In genomic region chr1:92907949-92908684, GRCh38 we compare ENCODE assay signal across 16 cellular contexts. TPM values are rescaled to one million over a fixed set of nuclear protein-coding genes. Genes with fewer than 3 reads are reported as not detected.
DNase-seq lines count a peak whose midpoint lies in the region; ATAC-seq, FAIRE-seq and TF ChIP-seq lines count a peak whose summit lies in the region.
"Had no signal": no experiment of that assay in that cellular context is flagged by ENCODE, and none has a peak within 500 bp of the region (broad histone marks: within the 10 kb centered on the region; RNA-seq: fewer than 3 reads in every experiment).

No MANE protein-coding gene starts in this region.

- no peak overlapping the region for H3K27ac Mint-ChIP-seq in astrocyte (ENCODE audit: unreplicated experiment)
- H3K27ac Mint-ChIP-seq: activated CD8-positive, alpha-beta T cell treated with anti-CD3 and anti-CD28 coated beads, Interleukin-2, amount 10 ng/mL, durations not matched to agents 7 days and 5 days; nephron had no signal

- H3K36me3 Mint-ChIP-seq in astrocyte (ENCODE audit: low read depth, unreplicated experiment), result no peaks in the 10 kb centered on the region

- no peaks in the 10 kb centered on the region for H3K79me2 ChIP-seq in astrocyte (ENCODE audit: insufficient read depth, low read length)

- DNase-seq in ELR (ENCODE audit: low read depth) (peak; percentile 65), LoVo (ENCODE audit: low spot score) (peak; percentile 19), astrocyte (ENCODE audit: low read depth) (peak; percentile 36), omental fat pad (ENCODE audit: low spot score) (no peak), NCI-H2107 (lab: John Stamatoyannopoulos, UW) (no peak)
- no peak for DNase-seq in stimulated activated CD4-positive, alpha-beta T cell treated with anti-CD3 and anti-CD28 coated beads, Interleukin-12 subunit alpha, Interleukin-12 subunit beta, amount 100 ng/mL, for 4 hours
- DNase-seq: activated CD8-positive, alpha-beta T cell treated with anti-CD3 and anti-CD28 coated beads, Interleukin-2, amount 10 ng/mL, durations not matched to agents 7 days and 5 days; activated naive CD4-positive, alpha-beta T cell treated with anti-CD3 and anti-CD28 coated beads, Interleukin-2, amount 50 U/mL, for 16 hours; dermis blood vessel endothelial cell; PC-9; sigmoid colon; T1000 had no signal

- ATAC-seq in omental fat pad (ENCODE audit: low FRiP score), result peak; percentile 59
- ATAC-seq in HG03432 (IDR thresholded peaks at IDR 0.05; ENCODE audit: unreplicated experiment), result no peak
- ATAC-seq: activated CD8-positive, alpha-beta T cell treated with anti-CD3 and anti-CD28 coated beads, Interleukin-2, amount 10 ng/mL, durations not matched to agents 7 days and 5 days had no signal

- H4K20me1 ChIP-seq in astrocyte (ENCODE audit: insufficient read depth, low read length), result no peaks in the 10 kb centered on the region

- no peaks in the 10 kb centered on the region for H3K9me3 Mint-ChIP-seq in astrocyte (ENCODE audit: unreplicated experiment)

- H2AFZ ChIP-seq in astrocyte (ENCODE audit: low read depth, low read length), result no peak overlapping the region
- H2AFZ ChIP-seq: PC-9 had no signal

- no peaks in the 10 kb centered on the region for H3K9me3 ChIP-seq in astrocyte (ENCODE audit: insufficient read depth, low read depth, low read length)
- H3K9me3 ChIP-seq: sigmoid colon had no signal

- no peak for TF ChIP-seq CTCF in astrocyte (IDR thresholded peaks at IDR 0.05; ENCODE audit: insufficient read depth, low read depth, low read length)
- no peak for TF ChIP-seq CTCF in omental fat pad (IDR thresholded peaks at IDR 0.05)

- peaks cover 9% of the 10 kb centered on the region for H3K4me1 Mint-ChIP-seq in astrocyte (ENCODE audit: low read depth, unreplicated experiment)
- H3K4me1 Mint-ChIP-seq: nephron had no signal

- no peaks in the 10 kb centered on the region for H3K27me3 Mint-ChIP-seq in astrocyte (ENCODE audit: low read depth, unreplicated experiment)

- no peak overlapping the region for H3K4me3 Mint-ChIP-seq in astrocyte (ENCODE audit: unreplicated experiment)
- H3K4me3 Mint-ChIP-seq: activated CD8-positive, alpha-beta T cell treated with anti-CD3 and anti-CD28 coated beads, Interleukin-2, amount 10 ng/mL, durations not matched to agents 7 days and 5 days; nephron had no signal

- H3K4me3 ChIP-seq in astrocyte (ENCODE audit: insufficient read depth, low read depth, low read length), result no peak overlapping the region
- H3K4me3 ChIP-seq: PC-9, sigmoid colon had no signal

- no peak overlapping the region for H3K4me2 ChIP-seq in astrocyte (ENCODE audit: low read length)
- H3K4me2 ChIP-seq: KMS-11, PC-9 had no signal

- H3K9ac ChIP-seq in astrocyte (ENCODE audit: low read length), result no peak overlapping the region
- H3K9ac ChIP-seq: KMS-11 had no signal

- FAIRE-seq in astrocyte (lab: Jason Lieb, UNC), result peak; percentile 5
- FAIRE-seq: islet of Langerhans had no signal

- H3K36me3 ChIP-seq in astrocyte (ENCODE audit: insufficient read depth, low read length), result no peaks in the 10 kb centered on the region
- H3K36me3 ChIP-seq: sigmoid colon had no signal

- peaks cover 16% of the 10 kb centered on the region for H3K4me1 ChIP-seq in astrocyte (ENCODE audit: insufficient read depth, low read length)

- no peak overlapping the region for H3K27ac ChIP-seq in astrocyte (ENCODE audit: low read depth, low read length)
- H3K27ac ChIP-seq: KMS-11, PC-9, sigmoid colon had no signal

- no peaks in the 10 kb centered on the region for H3K27me3 ChIP-seq in astrocyte (ENCODE audit: insufficient read depth, low read length)
- H3K27me3 ChIP-seq: sigmoid colon had no signal

RNA-seq across cellular contexts. Expression of gene DIPK1A, which starts 53.1 kb away (rescaled TPM):
- total RNA-seq in astrocyte (8.4 and 8.7 TPM in 2 replicates), omental fat pad (10 to 100 TPM in 3 of 4 donors, 1 to 10 TPM in 1; 9.1 to 27.2 (median 18.3) TPM)

Comparison
In these comparisons a context has a peak if more than half of its experiments do, and no peak if none do; other contexts are left out.
1. DNase-seq: peak in ELR (single experiment), LoVo (single experiment) and astrocyte (single experiment); none in omental fat pad (single experiment), NCI-H2107 (single experiment) and stimulated activated CD4-positive, alpha-beta T cell treated with anti-CD3 and anti-CD28 coated beads, Interleukin-12 subunit alpha, Interleukin-12 subunit beta, amount 100 ng/mL, for 4 hours (single experiment).